1 cellular context compared by ENCODE assay signal in the genomic region with DNA sequence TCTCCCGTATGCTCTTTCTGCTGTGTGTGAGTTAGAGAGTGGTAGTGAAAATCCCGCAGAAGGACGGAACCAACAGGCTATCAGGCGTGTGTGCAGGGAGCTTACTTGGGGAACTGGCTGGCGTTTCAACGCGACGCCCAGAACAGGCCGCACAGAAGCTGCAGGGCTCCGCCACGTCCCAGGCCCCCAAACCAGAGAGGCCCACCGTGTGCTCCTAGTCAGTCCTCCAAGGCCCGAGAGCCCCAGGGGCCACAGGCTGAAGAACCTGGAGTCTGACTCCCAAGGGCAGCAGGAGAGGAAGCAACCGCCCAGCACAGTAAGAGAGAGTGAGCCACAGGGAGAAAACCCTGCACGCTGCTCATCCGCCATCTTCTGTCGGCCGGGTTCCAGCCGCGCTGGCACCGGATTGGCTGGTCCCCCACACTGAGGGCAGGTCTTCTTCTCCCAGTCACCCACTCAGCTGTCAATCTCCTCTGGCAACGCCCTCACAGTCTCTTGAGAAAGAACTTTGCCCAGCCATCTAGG.
TF ChIP-seq lines count a peak whose summit lies in the region.

No MANE protein-coding gene starts in this region.

TF ChIP-seq in K562, 482 proteins besides CTCF, POLR2A, EP300 and RAD21 (continued from another document):
- TF ChIP-seq, protein P1, sequence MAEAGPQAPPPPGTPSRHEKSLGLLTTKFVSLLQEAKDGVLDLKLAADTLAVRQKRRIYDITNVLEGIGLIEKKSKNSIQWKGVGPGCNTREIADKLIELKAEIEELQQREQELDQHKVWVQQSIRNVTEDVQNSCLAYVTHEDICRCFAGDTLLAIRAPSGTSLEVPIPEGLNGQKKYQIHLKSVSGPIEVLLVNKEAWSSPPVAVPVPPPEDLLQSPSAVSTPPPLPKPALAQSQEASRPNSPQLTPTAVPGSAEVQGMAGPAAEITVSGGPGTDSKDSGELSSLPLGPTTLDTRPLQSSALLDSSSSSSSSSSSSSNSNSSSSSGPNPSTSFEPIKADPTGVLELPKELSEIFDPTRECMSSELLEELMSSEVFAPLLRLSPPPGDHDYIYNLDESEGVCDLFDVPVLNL (CRISPR knock-in tag; IDR thresholded peaks at IDR 0.05; ENCODE audit: low read depth): no peak
- no peak for TF ChIP-seq USF2 (CRISPR knock-in tag; IDR thresholded peaks at IDR 0.05)
